In the genomic region with DNA sequence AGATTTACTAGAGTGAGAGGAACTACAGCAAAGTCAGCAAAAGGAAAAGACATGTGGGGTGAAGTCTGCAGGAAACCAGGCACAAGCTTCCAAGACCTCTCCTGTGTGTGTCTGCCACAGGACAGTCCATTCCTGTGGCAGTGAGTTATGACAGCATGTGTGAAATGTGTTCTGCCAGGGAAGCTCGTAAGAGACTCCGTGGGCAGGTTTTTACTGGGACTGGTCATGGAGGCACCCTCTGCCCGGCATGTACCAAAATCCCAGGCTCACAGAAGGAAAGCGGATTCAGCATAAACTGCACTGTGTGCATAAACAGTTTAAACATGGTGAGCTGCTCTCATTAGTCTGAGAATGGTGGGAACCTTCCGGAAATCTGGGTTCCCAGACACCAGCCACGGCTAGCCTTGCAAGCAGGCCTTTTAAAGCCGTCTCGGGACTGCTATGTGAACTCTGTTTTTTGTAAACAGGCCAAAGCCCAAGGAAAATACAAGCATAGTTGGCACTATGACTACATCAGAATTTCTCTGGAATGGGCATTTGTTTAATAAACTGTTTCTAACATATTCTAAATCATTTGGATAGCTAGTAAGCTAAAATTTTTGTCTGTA, we compare ENCODE assay signal across 20 cellular contexts.
DNase-seq lines count a peak whose midpoint lies in the region; TF ChIP-seq lines count a peak whose summit lies in the region.
"Had no signal": no experiment of that assay in that cellular context is flagged by ENCODE, and none has a peak within 500 bp of the region (broad histone marks: within the 10 kb centered on the region; RNA-seq: fewer than 3 reads in every experiment).

No MANE protein-coding gene starts in this region.

- H2BK12ac ChIP-seq in H9 (ENCODE audit: insufficient read length, low read depth, low read length): no peak overlapping the region

- H3K9me3 ChIP-seq in H9 (ENCODE audit: control insufficient read depth, low read depth, low read length) (no peaks in the 10 kb centered on the region), subcutaneous abdominal adipose tissue (ENCODE audit: control insufficient read depth in 5 of 5, low read length in 5 of 5) (no peaks in the 10 kb centered on the region)
- H3K9me3 ChIP-seq in effector memory CD4-positive, alpha-beta T cell (ENCODE audit: control insufficient read depth, low read length): no peaks in the 10 kb centered on the region
- H3K9me3 ChIP-seq: left ventricle myocardium inferior had no signal

- no peaks in the 10 kb centered on the region for H4K20me1 ChIP-seq in H9 (ENCODE audit: control insufficient read depth, insufficient read depth, insufficient read length)

- H3K27me3 Mint-ChIP-seq in H9 (ENCODE audit: low read depth) (no peaks in the 10 kb centered on the region), mesothelial cell of epicardium (ENCODE audit: low read depth) (no peaks in the 10 kb centered on the region)
- H3K27me3 Mint-ChIP-seq: activated CD4-positive, alpha-beta T cell treated with anti-CD3 and anti-CD28 coated beads, Interleukin-2, amount 10 ng/mL, durations not matched to agents 7 days and 5 days; B cell had no signal

- no peak overlapping the region for H4K5ac ChIP-seq in H9 (ENCODE audit: insufficient read length, low read depth, low read length)

- no peak overlapping the region for H3K14ac ChIP-seq in H9 (ENCODE audit: insufficient read depth, low read length)

- H3K4me1 ChIP-seq in H9 (ENCODE audit: insufficient read depth, low read length): peaks cover 15% of the 10 kb centered on the region; the same call in 1 of the 2 replicates
- H3K4me1 ChIP-seq in subcutaneous abdominal adipose tissue (ENCODE audit: control insufficient read depth in 5 of 5, insufficient read depth in 5 of 5, low read length in 5 of 5): peaks cover 0 to 50% (median 14%) of the 10 kb centered on the region in 5 donors
- H3K4me1 ChIP-seq in effector memory CD4-positive, alpha-beta T cell (ENCODE audit: control insufficient read depth, insufficient read depth, low read length, poor library complexity, severe bottlenecking): no peaks in the 10 kb centered on the region
- H3K4me1 ChIP-seq: left ventricle myocardium inferior had no signal

- H3K79me1 ChIP-seq in H9 (ENCODE audit: insufficient read depth, low read depth, low read length, poor library complexity, severe bottlenecking): no peaks in the 10 kb centered on the region

- no peaks in the 10 kb centered on the region for H3K36me3 ChIP-seq in subcutaneous abdominal adipose tissue (ENCODE audit: control insufficient read depth in 5 of 5, insufficient read depth in 5 of 5, low read length in 5 of 5)
- H3K36me3 ChIP-seq in effector memory CD4-positive, alpha-beta T cell (ENCODE audit: control insufficient read depth, insufficient read depth, low read length): no peaks in the 10 kb centered on the region
- H3K36me3 ChIP-seq: left ventricle myocardium inferior had no signal

- H3K27ac Mint-ChIP-seq in H9 (peak overlapping the region; percentile 46 to 92 (median 61); a peak in 4 of 7 replicates), mesothelial cell of epicardium (peak overlapping the region; percentile 66)
- H3K27ac Mint-ChIP-seq: activated CD4-positive, alpha-beta T cell treated with anti-CD3 and anti-CD28 coated beads, Interleukin-2, amount 10 ng/mL, durations not matched to agents 7 days and 5 days; activated naive CD4-positive, alpha-beta T cell treated with anti-CD3 and anti-CD28 coated beads, Interleukin-2, amount 50 U/mL, for 24 hours; B cell; naive thymus-derived CD8-positive, alpha-beta T cell had no signal

- no peak overlapping the region for H2AK5ac ChIP-seq in H9 (ENCODE audit: insufficient read length, low read length)

- H3T11ph ChIP-seq in H9 (ENCODE audit: low read length): no peak overlapping the region

- H3K9me3 Mint-ChIP-seq in H9: no peaks in the 10 kb centered on the region
- H3K9me3 Mint-ChIP-seq in mesothelial cell of epicardium: no peaks in the 10 kb centered on the region
- H3K9me3 Mint-ChIP-seq: activated CD4-positive, alpha-beta T cell treated with anti-CD3 and anti-CD28 coated beads, Interleukin-2, amount 10 ng/mL, durations not matched to agents 7 days and 5 days; activated naive CD4-positive, alpha-beta T cell treated with anti-CD3 and anti-CD28 coated beads, Interleukin-2, amount 50 U/mL, for 24 hours; naive thymus-derived CD8-positive, alpha-beta T cell had no signal

- no CpG with 5 or more reads among the region's 8 CpGs for WGBS in H9 (ENCODE audit: extremely low coverage, insufficient read length, low lambda C conversion rate)

- H3K4me3 ChIP-seq in subcutaneous abdominal adipose tissue (ENCODE audit: low read depth in 1 of 5, low read length in 5 of 5): peak overlapping the region in 2 of 5 donors; percentile 7 to 19
- H3K4me3 ChIP-seq in effector memory CD4-positive, alpha-beta T cell (ENCODE audit: insufficient read depth, low read depth, low read length, poor library complexity, severe bottlenecking): no peak overlapping the region
- H3K4me3 ChIP-seq: left ventricle myocardium inferior had no signal

- no peak for DNase-seq in H9
- DNase-seq in cerebellar cortex (ENCODE audit: low spot score): peak; percentile 17
- DNase-seq in mesothelial cell of epicardium (ENCODE audit: low spot score in 2 of 2, unreplicated experiment in 2 of 2): no peak
- no peak for DNase-seq in NCI-H2196 (lab: John Stamatoyannopoulos, UW; ENCODE audit: unreplicated experiment)
- no peak for DNase-seq in SIG-M5 treated with dmso at 0.1 percent for 504 hours (lab: John Stamatoyannopoulos, UW; ENCODE audit: unreplicated experiment)
- no peak for DNase-seq in effector memory CD4-positive, alpha-beta T cell
- DNase-seq: activated CD4-positive, alpha-beta T cell treated with anti-CD3 and anti-CD28 coated beads, Interleukin-2, amount 10 ng/mL, durations not matched to agents 7 days and 5 days; activated T-cell treated with anti-CD3 and anti-CD28 coated beads, Interleukin-2, amount 50 U/mL, for 1 hour; Calu3; effector CD8-positive, alpha-beta T cell; foreskin keratinocyte; GF-D8; left ventricle myocardium inferior; naive thymus-derived CD8-positive, alpha-beta T cell; NCI-H2081; NCI-H524 treated with DMSO at 0.1 percent for 48 hours; OCI-M1 had no signal

- no peak overlapping the region for H2BK20ac ChIP-seq in H9 (ENCODE audit: low read depth, low read length, poor library complexity, severe bottlenecking)

- H3K4ac ChIP-seq in H9 (ENCODE audit: low read depth, low read length): no peak overlapping the region

- H3K4me2 ChIP-seq in H9 (ENCODE audit: insufficient read depth, insufficient read length, low read length): no peak overlapping the region

- H2BK120ac ChIP-seq in H9 (ENCODE audit: low read depth, low read length, poor library complexity, severe bottlenecking): no peak overlapping the region

- H3K23me2 ChIP-seq in H9 (ENCODE audit: insufficient read length, low read depth, low read length, poor library complexity, severe bottlenecking): no peaks in the 10 kb centered on the region

- H2BK5ac ChIP-seq in H9 (ENCODE audit: insufficient read length, low read length): no peak overlapping the region

- H3K4me1 Mint-ChIP-seq in H9: peaks cover 35 to 37% of the 10 kb centered on the region in 2 experiments
- peaks cover 3% of the 10 kb centered on the region for H3K4me1 Mint-ChIP-seq in mesothelial cell of epicardium
- H3K4me1 Mint-ChIP-seq: activated CD4-positive, alpha-beta T cell treated with anti-CD3 and anti-CD28 coated beads, Interleukin-2, amount 10 ng/mL, durations not matched to agents 7 days and 5 days; activated naive CD4-positive, alpha-beta T cell treated with anti-CD3 and anti-CD28 coated beads, Interleukin-2, amount 50 U/mL, for 24 hours; B cell; naive thymus-derived CD8-positive, alpha-beta T cell had no signal

- no peak overlapping the region for H2AFZ ChIP-seq in H9 (ENCODE audit: low read length)

- H4K8ac ChIP-seq in H9 (replicated peaks; ENCODE audit: insufficient read length, low read depth, low read length): no peak overlapping the region

- no peaks in the 10 kb centered on the region for H3K27me3 ChIP-seq in H9 (ENCODE audit: insufficient read depth, low read length)
- no peaks in the 10 kb centered on the region for H3K27me3 ChIP-seq in subcutaneous abdominal adipose tissue (ENCODE audit: control insufficient read depth in 5 of 5, insufficient read depth in 4 of 5, low read length in 5 of 5)
- H3K27me3 ChIP-seq in effector memory CD4-positive, alpha-beta T cell (replicated peaks; ENCODE audit: control insufficient read depth, insufficient read depth, low read length, poor library complexity, severe bottlenecking): no peaks in the 10 kb centered on the region
- H3K27me3 ChIP-seq: foreskin keratinocyte had no signal

- H3K56ac ChIP-seq in H9 (ENCODE audit: insufficient read length, low read depth, low read length): no peak overlapping the region

- no peak overlapping the region for H3K23ac ChIP-seq in H9 (ENCODE audit: insufficient read length, low read depth, low read length)

- H3K27ac ChIP-seq in H9 (ENCODE audit: insufficient read length, low read depth, low read length) (no peak overlapping the region), subcutaneous abdominal adipose tissue (ENCODE audit: low read depth, low read length) (peak overlapping the region; percentile 73)
- no peak overlapping the region for H3K27ac ChIP-seq in effector memory CD4-positive, alpha-beta T cell (ENCODE audit: insufficient read depth, low read length, poor library complexity, severe bottlenecking)
- H3K27ac ChIP-seq: foreskin keratinocyte, left ventricle myocardium inferior had no signal

- H3K79me2 ChIP-seq in H9 (ENCODE audit: insufficient read depth, low read length): peaks cover 2% of the 10 kb centered on the region; the same call in 1 of the 2 replicates

- TF ChIP-seq CTCF in H9 (conservative IDR thresholded peaks at IDR 0.05) (no peak), mesothelial cell of epicardium (IDR thresholded peaks at IDR 0.05; ENCODE audit: unreplicated experiment) (no peak)

- no peak overlapping the region for H4K91ac ChIP-seq in H9 (ENCODE audit: insufficient read length, low read depth, low read length)

- H3K36me3 Mint-ChIP-seq in H9 (ENCODE audit: insufficient read depth in 1 of 3, low read depth in 3 of 3) (no peaks in the 10 kb centered on the region), mesothelial cell of epicardium (no peaks in the 10 kb centered on the region)
- H3K36me3 Mint-ChIP-seq: activated naive CD4-positive, alpha-beta T cell treated with anti-CD3 and anti-CD28 coated beads, Interleukin-2, amount 50 U/mL, for 24 hours; naive thymus-derived CD8-positive, alpha-beta T cell had no signal

- H3K9ac ChIP-seq in H9 (ENCODE audit: extremely low read depth, insufficient read length, low read length) (no peak overlapping the region), subcutaneous abdominal adipose tissue (ENCODE audit: low read length in 5 of 5) (peak overlapping the region in 2 of 5 donors; percentile 32 to 38)

- no peak overlapping the region for H3K18ac ChIP-seq in H9 (ENCODE audit: insufficient read length, low read depth, low read length)

- H3K4me3 Mint-ChIP-seq in H9 (no peak overlapping the region), mesothelial cell of epicardium (no peak overlapping the region)
- H3K4me3 Mint-ChIP-seq: activated CD4-positive, alpha-beta T cell treated with anti-CD3 and anti-CD28 coated beads, Interleukin-2, amount 10 ng/mL, durations not matched to agents 7 days and 5 days; activated naive CD4-positive, alpha-beta T cell treated with anti-CD3 and anti-CD28 coated beads, Interleukin-2, amount 50 U/mL, for 24 hours; B cell; naive thymus-derived CD8-positive, alpha-beta T cell had no signal

- H2BK15ac ChIP-seq in H9 (ENCODE audit: low read depth, low read length): no peak overlapping the region
